9 cellular contexts compared by ENCODE assay signal in genomic region chr10:105950410-105950809, GRCh38.
DNase-seq lines count a peak whose midpoint lies in the region; ATAC-seq and TF ChIP-seq lines count a peak whose summit lies in the region.
"Had no signal": no experiment of that assay in that cellular context is flagged by ENCODE, and none has a peak within 500 bp of the region (broad histone marks: within the 10 kb centered on the region; RNA-seq: fewer than 3 reads in every experiment).

No MANE protein-coding gene starts in this region.

- H3K9me3 Mint-ChIP-seq in activated B cell treated with CpG ODN at 0.5 μM for 24 hours = no peaks in the 10 kb centered on the region
- no peaks in the 10 kb centered on the region for H3K9me3 Mint-ChIP-seq in activated T-helper 17 cell treated with anti-CD3 and anti-CD28 coated beads, Interleukin-2, amount 50 U/mL, for 72 hours

- H3K27ac ChIP-seq in prostate gland = no peak overlapping the region
- H3K27ac ChIP-seq: BLaER1 had no signal

- no peak overlapping the region for H3K4me3 Mint-ChIP-seq in activated B cell treated with CpG ODN at 0.5 μM for 24 hours
- H3K4me3 Mint-ChIP-seq in activated T-helper 17 cell treated with anti-CD3 and anti-CD28 coated beads, Interleukin-2, amount 50 U/mL, for 72 hours = no peak overlapping the region

- no peaks in the 10 kb centered on the region for H3K36me3 ChIP-seq in prostate gland
- H3K36me3 ChIP-seq: BLaER1 had no signal

- POLR2A ChIA-PET in activated B cell treated with CpG ODN at 0.5 μM for 24 hours (lab: Charles Lee) = no interaction called here

- H3K36me3 Mint-ChIP-seq in activated B cell treated with CpG ODN at 0.5 μM for 24 hours (ENCODE audit: low read depth) = no peaks in the 10 kb centered on the region
- no peaks in the 10 kb centered on the region for H3K36me3 Mint-ChIP-seq in activated T-helper 17 cell treated with anti-CD3 and anti-CD28 coated beads, Interleukin-2, amount 50 U/mL, for 72 hours (ENCODE audit: low read depth)

- H3K9me3 ChIP-seq in prostate gland = no peaks in the 10 kb centered on the region
- H3K9me3 ChIP-seq: BLaER1 had no signal

- TF ChIP-seq POLR2A in prostate gland (IDR thresholded peaks at IDR 0.05) = no peak

- H3K27me3 Mint-ChIP-seq in activated B cell treated with CpG ODN at 0.5 μM for 24 hours = no peaks in the 10 kb centered on the region
- no peaks in the 10 kb centered on the region for H3K27me3 Mint-ChIP-seq in activated T-helper 17 cell treated with anti-CD3 and anti-CD28 coated beads, Interleukin-2, amount 50 U/mL, for 72 hours

- intact Hi-C loops in activated B cell treated with CpG ODN at 0.5 μM for 24 hours (cut with micrococcal nuclease) (no loop called here), prostate gland (cut with DNase I) (no loop called here)

- DNase-seq in NCI-H1105 treated with DMSO at 0.1 percent for 48 hours (lab: John Stamatoyannopoulos, UW) = peak; percentile 40
- DNase-seq in NCI-H1105 (lab: John Stamatoyannopoulos, UW) = no peak
- peak; percentile 48 for DNase-seq in LoVo (ENCODE audit: low spot score)
- DNase-seq in activated B cell treated with CpG ODN at 0.5 μM for 24 hours = no peak
- DNase-seq in germinal center (ENCODE audit: low spot score) = peak; percentile 7
- DNase-seq in prostate gland (ENCODE audit: low spot score) = peak; percentile 6

- no peaks in the 10 kb centered on the region for H3K4me1 Mint-ChIP-seq in activated B cell treated with CpG ODN at 0.5 μM for 24 hours
- H3K4me1 Mint-ChIP-seq in activated T-helper 17 cell treated with anti-CD3 and anti-CD28 coated beads, Interleukin-2, amount 50 U/mL, for 72 hours = no peaks in the 10 kb centered on the region

- WGBS in prostate gland = 49% methylated on average over 2 of the region's 2 CpGs

- TF ChIP-seq CTCF in activated B cell treated with CpG ODN at 0.5 μM for 24 hours (IDR thresholded peaks at IDR 0.05) = peak; percentile 46
- peak in 3 of 4 experiments; percentile 42 to 53 (median 44) for TF ChIP-seq CTCF in prostate gland (IDR thresholded peaks at IDR 0.05)

- no peaks in the 10 kb centered on the region for H3K4me1 ChIP-seq in prostate gland (replicated peaks)

- ATAC-seq in GM21723 (IDR thresholded peaks at IDR 0.05; ENCODE audit: unreplicated experiment) = peak; percentile 59
- no peak for ATAC-seq in activated B cell treated with CpG ODN at 0.5 μM for 24 hours (ENCODE audit: low read depth)
- ATAC-seq in activated T-helper 17 cell treated with anti-CD3 and anti-CD28 coated beads, Interleukin-2, amount 50 U/mL, for 72 hours (replicated peaks) = no peak

- no peaks in the 10 kb centered on the region for H3K27me3 ChIP-seq in prostate gland (replicated peaks; ENCODE audit: insufficient read depth)
- H3K27me3 ChIP-seq: BLaER1 had no signal

- CTCF ChIA-PET in activated B cell treated with CpG ODN at 0.5 μM for 24 hours (lab: Charles Lee) = interaction anchor here (1.3 kb wide), 1 partner anchor 21 kb away, joined by 3 read pairs; no protein-coding TSS in a partner anchor

- no peak overlapping the region for H3K27ac Mint-ChIP-seq in activated B cell treated with CpG ODN at 0.5 μM for 24 hours
- H3K27ac Mint-ChIP-seq in activated T-helper 17 cell treated with anti-CD3 and anti-CD28 coated beads, Interleukin-2, amount 50 U/mL, for 72 hours = no peak overlapping the region

- H3K4me3 ChIP-seq in prostate gland = no peak overlapping the region
- H3K4me3 ChIP-seq: BLaER1 had no signal

Comparison
In these comparisons a context has a peak if more than half of its experiments do, and no peak if none do; other contexts are left out.
1. DNase-seq: peak in NCI-H1105 treated with DMSO at 0.1 percent for 48 hours (single experiment), LoVo (single experiment), germinal center (single experiment) and prostate gland (single experiment); none in NCI-H1105 (single experiment) and activated B cell treated with CpG ODN at 0.5 μM for 24 hours (single experiment).